In the genomic region with DNA sequence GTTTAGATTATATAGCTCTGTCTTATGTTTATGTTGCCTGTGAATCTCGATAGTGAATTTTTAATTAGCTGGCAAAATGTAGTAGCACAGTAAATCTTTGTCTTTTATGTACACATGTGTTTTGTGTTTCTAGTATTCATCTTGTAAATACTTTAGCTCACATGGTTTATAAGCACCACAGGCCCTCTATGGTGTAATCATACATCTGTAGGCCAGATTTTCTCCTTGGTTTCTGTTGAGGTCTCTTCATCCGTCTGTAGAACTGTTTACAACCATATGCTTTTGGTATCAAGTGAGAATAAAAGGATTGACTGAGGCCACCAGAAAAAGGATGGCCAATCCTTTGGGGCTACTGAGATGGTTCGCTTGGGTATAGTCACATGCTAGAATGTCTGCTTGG, we compare ENCODE assay signal across 14 cellular contexts. TPM values are rescaled to one million over a fixed set of nuclear protein-coding genes. Genes with fewer than 3 reads are reported as not detected.
"Had no signal": no experiment of that assay in that cellular context is flagged by ENCODE, and none has a peak within 500 bp of the region (broad histone marks: within the 10 kb centered on the region; RNA-seq: fewer than 3 reads in every experiment).

No MANE protein-coding gene starts in this region.

- H3K4me3 ChIP-seq: cardiac muscle cell, lung, right atrium auricular region, skin epidermis, transverse colon had no signal

- H3K4me1 Mint-ChIP-seq: immature natural killer cell; naive thymus-derived CD4-positive, alpha-beta T cell; stimulated activated memory B cell treated with anti-CD40 and anti-IgM and Interleukin-4, amounts not matched to agents 10 μg/mL and 1 μg/mL and 100 μg/mL, for 72 hours had no signal

- DNase-seq: activated CD4-positive, alpha-beta T cell treated with anti-CD3 and anti-CD28 coated beads for 48 hours; activated naive CD4-positive, alpha-beta T cell treated with Interleukin-2 at 50 U/mL for 16 hours; glutamatergic neuron; immature natural killer cell; left colon; naive thymus-derived CD4-positive, alpha-beta T cell; transverse colon had no signal

- H3K4me1 ChIP-seq: right atrium auricular region, transverse colon had no signal

- H3K27ac ChIP-seq: cardiac muscle cell, right atrium auricular region, transverse colon had no signal

- H3K9me3 ChIP-seq: right atrium auricular region, transverse colon had no signal

- H3K27me3 Mint-ChIP-seq: naive thymus-derived CD4-positive, alpha-beta T cell; stimulated activated memory B cell treated with anti-CD40 and anti-IgM and Interleukin-4, amounts not matched to agents 10 μg/mL and 1 μg/mL and 100 μg/mL, for 72 hours had no signal

- H3K27ac Mint-ChIP-seq: activated T-helper 1 cell treated with anti-CD3 and anti-CD28 coated beads, Interleukin-12 subunit alpha, Interleukin-12 subunit beta, Interleukin-2, Interleukin-4 antibody, amounts not matched to agents 30 ng/mL and 10 ng/mL and 1 ng/mL, durations not matched to agents 14 hours and 24 hours and 36 hours; immature natural killer cell; naive thymus-derived CD4-positive, alpha-beta T cell; stimulated activated memory B cell treated with anti-CD40 and anti-IgM and Interleukin-4, amounts not matched to agents 10 μg/mL and 1 μg/mL and 100 μg/mL, for 72 hours had no signal

- ATAC-seq: left colon; naive thymus-derived CD4-positive, alpha-beta T cell; stimulated activated memory B cell treated with anti-CD40 and anti-IgM and Interleukin-4, amounts not matched to agents 10 μg/mL and 1 μg/mL and 100 μg/mL, for 72 hours had no signal

- FAIRE-seq: colon had no signal

- H3K27me3 ChIP-seq: cardiac muscle cell, right atrium auricular region, transverse colon had no signal

- H3K4me3 Mint-ChIP-seq: activated T-helper 1 cell treated with anti-CD3 and anti-CD28 coated beads, Interleukin-12 subunit alpha, Interleukin-12 subunit beta, Interleukin-2, Interleukin-4 antibody, amounts not matched to agents 30 ng/mL and 10 ng/mL and 1 ng/mL, durations not matched to agents 14 hours and 24 hours and 36 hours; immature natural killer cell; naive thymus-derived CD4-positive, alpha-beta T cell; stimulated activated memory B cell treated with anti-CD40 and anti-IgM and Interleukin-4, amounts not matched to agents 10 μg/mL and 1 μg/mL and 100 μg/mL, for 72 hours had no signal

- H3K36me3 ChIP-seq: cardiac muscle cell, right atrium auricular region, transverse colon had no signal

- H3K36me3 Mint-ChIP-seq: immature natural killer cell; naive thymus-derived CD4-positive, alpha-beta T cell; stimulated activated memory B cell treated with anti-CD40 and anti-IgM and Interleukin-4, amounts not matched to agents 10 μg/mL and 1 μg/mL and 100 μg/mL, for 72 hours had no signal

RNA-seq across cellular contexts. Expression of a gene that starts 45.0 kb away (rescaled TPM):
- total RNA-seq: activated T-helper 1 cell treated with anti-CD3 and anti-CD28 coated beads, Interleukin-12 subunit alpha, Interleukin-12 subunit beta, Interleukin-2, Interleukin-4 antibody, amounts not matched to agents 30 ng/mL and 10 ng/mL and 1 ng/mL, durations not matched to agents 14 hours and 24 hours and 36 hours; naive thymus-derived CD4-positive, alpha-beta T cell had no signal
- polyA plus RNA-seq: immature natural killer cell; naive thymus-derived CD4-positive, alpha-beta T cell had no signal
